In genomic region chr7:100888988-100889760, GRCh38 we compare ENCODE assay signal across 1 cellular context.
A peak's percentile ranks its signal among the peaks of the same experiment; 100 is the strongest.
TF ChIP-seq lines count a peak whose summit lies in the region.

Gene UFSP1, minus strand, starts transcription at chr7:100889715. Its CDS starts 444 bp downstream, at chr7:100889271.

TF ChIP-seq in SK-N-SH, 30 proteins besides CTCF, POLR2A, EP300 and RAD21 (continued from another document):
- no peak; the same call in 1 of the 2 replicates for TF ChIP-seq ZBTB33 (IDR thresholded peaks at IDR 0.05; ENCODE audit: borderline replicate concordance, low read depth)
- no peak for TF ChIP-seq NFIC (IDR thresholded peaks at IDR 0.05; ENCODE audit: borderline replicate concordance)
- TF ChIP-seq POLR2AphosphoS5 (IDR thresholded peaks at IDR 0.05; ENCODE audit: low read depth, low read length) = peak; percentile 16
- no peak for TF ChIP-seq EZH2phosphoT487 (IDR thresholded peaks at IDR 0.05; ENCODE audit: borderline replicate concordance, low read depth)
- peak; percentile 43 for TF ChIP-seq PBX3 (IDR thresholded peaks at IDR 0.05)
- no peak for TF ChIP-seq JUND (IDR thresholded peaks at IDR 0.05)
- TF ChIP-seq RFX5 (IDR thresholded peaks at IDR 0.05; ENCODE audit: low read length) = no peak
- 0 out of 2 replicates have a peak, but pooled peaks have one; percentile 20 for TF ChIP-seq USF2 (IDR thresholded peaks at IDR 0.05; ENCODE audit: borderline replicate concordance, low read depth, low read length)
- TF ChIP-seq GATA2 (CRISPR knock-in tag; IDR thresholded peaks at IDR 0.05) = no peak
- no peak for TF ChIP-seq TAF1 (IDR thresholded peaks at IDR 0.05; ENCODE audit: borderline replicate concordance, low read depth, low read length)
- TF ChIP-seq MEF2A (IDR thresholded peaks at IDR 0.05; ENCODE audit: borderline replicate concordance, low read depth) = no peak
- TF ChIP-seq MAX (IDR thresholded peaks at IDR 0.05; ENCODE audit: low read depth) = peak; percentile 96
